In genomic region chr13:110445183-110445582, GRCh38 we compare ENCODE assay signal across 1 cellular context.
TF ChIP-seq lines count a peak whose summit lies in the region.

No MANE protein-coding gene starts in this region.

TF ChIP-seq in GM23338, 12 proteins besides CTCF, POLR2A, EP300 and RAD21 (continued from another document):
- no peak for TF ChIP-seq NANOG (IDR thresholded peaks at IDR 0.05; ENCODE audit: borderline replicate concordance)
